ENCODE assay signal across 1 cellular context in the genomic region with DNA sequence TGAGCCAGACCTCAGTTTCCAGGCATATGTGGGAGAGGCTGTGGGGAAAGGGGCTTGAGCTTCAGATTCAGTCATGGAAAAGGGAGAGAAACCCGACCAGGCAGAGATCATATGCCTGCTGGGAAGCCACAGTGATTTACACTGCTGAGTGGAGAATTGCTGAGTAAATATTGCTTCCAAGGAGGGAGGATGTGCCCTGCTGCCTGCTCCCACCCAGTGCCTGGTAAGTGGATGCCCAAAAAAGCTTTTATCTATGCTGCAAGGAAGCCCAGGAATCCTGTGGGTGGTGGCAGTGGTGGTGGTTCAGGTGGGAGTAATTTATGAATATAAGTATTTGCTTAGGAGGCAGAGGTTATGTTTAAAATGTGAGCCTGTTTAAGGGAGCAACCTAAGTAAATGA.
TF ChIP-seq lines count a peak whose summit lies in the region.

No MANE protein-coding gene starts in this region.

TF ChIP-seq in K562, 482 proteins besides CTCF, POLR2A, EP300 and RAD21:
- TF ChIP-seq PCBP1 (IDR thresholded peaks at IDR 0.05; ENCODE audit: low read depth, low read length, poor library complexity, severe bottlenecking) (no peak), NCOA2 (IDR thresholded peaks at IDR 0.05; ENCODE audit: partially characterized antibody in 2 of 2) (no peak), RBM39 (optimal IDR thresholded peaks at IDR 0.05; ENCODE audit: low read depth, low read length) (peak; percentile 9), ZNF134 (CRISPR knock-in tag; conservative IDR thresholded peaks at IDR 0.05) (no peak), NR4A1 (CRISPR knock-in tag; IDR thresholded peaks at IDR 0.05) (no peak), NR4A1 (tag; IDR thresholded peaks at IDR 0.05) (no peak), RNF2 (IDR thresholded peaks at IDR 0.05) (no peak)
- TF ChIP-seq, protein P1, sequence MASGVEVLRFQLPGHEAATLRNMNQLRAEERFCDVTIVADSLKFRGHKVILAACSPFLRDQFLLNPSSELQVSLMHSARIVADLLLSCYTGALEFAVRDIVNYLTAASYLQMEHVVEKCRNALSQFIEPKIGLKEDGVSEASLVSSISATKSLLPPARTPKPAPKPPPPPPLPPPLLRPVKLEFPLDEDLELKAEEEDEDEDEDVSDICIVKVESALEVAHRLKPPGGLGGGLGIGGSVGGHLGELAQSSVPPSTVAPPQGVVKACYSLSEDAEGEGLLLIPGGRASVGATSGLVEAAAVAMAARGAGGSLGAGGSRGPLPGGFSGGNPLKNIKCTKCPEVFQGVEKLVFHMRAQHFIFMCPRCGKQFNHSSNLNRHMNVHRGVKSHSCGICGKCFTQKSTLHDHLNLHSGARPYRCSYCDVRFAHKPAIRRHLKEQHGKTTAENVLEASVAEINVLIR (CRISPR knock-in tag; IDR thresholded peaks at IDR 0.05), result no peak
- TF ChIP-seq, protein P2, sequence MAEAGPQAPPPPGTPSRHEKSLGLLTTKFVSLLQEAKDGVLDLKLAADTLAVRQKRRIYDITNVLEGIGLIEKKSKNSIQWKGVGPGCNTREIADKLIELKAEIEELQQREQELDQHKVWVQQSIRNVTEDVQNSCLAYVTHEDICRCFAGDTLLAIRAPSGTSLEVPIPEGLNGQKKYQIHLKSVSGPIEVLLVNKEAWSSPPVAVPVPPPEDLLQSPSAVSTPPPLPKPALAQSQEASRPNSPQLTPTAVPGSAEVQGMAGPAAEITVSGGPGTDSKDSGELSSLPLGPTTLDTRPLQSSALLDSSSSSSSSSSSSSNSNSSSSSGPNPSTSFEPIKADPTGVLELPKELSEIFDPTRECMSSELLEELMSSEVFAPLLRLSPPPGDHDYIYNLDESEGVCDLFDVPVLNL (CRISPR knock-in tag; IDR thresholded peaks at IDR 0.05; ENCODE audit: low read depth), result no peak
